10 cellular contexts compared by ENCODE assay signal in the genomic region with DNA sequence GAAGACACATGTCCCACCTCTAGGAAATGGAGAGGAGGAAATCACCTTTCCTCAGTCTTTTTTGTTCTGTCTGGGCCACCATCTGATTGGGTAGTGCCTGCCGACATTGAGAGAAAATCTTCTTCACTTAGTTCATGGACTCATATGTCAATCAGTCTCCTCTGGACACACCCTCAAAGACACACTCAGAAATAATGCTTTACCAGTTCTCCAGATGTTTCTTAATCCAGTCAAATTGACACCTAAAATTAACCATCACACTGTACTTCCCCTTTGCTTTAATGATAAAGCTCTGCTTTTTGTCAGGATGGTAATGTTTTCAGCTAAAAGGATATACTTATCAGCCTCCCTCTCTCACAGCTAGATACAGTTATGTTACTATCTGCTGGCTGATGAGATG.
"Had no signal": no experiment of that assay in that cellular context is flagged by ENCODE, and none has a peak within 500 bp of the region (broad histone marks: within the 10 kb centered on the region; RNA-seq: fewer than 3 reads in every experiment).

No MANE protein-coding gene starts in this region.

- H2AFZ ChIP-seq: GM23248 had no signal

- H3K4me1 ChIP-seq: HAP-1 had no signal

- H3K36me3 ChIP-seq: HAP-1 had no signal

- H3K4me3 ChIP-seq: GM23248, HAP-1, K562 had no signal

- FAIRE-seq: HTR-8/SVneo, K562 had no signal

- H3K9ac ChIP-seq: GM23248 had no signal

- H3K27ac ChIP-seq: GM23248 had no signal

- ATAC-seq: HCT116, K562 had no signal

- DNase-seq: GM23248, GOT3, H7, HFFc6, IMR-90, KG1 had no signal

- H3K9me3 ChIP-seq: HAP-1 had no signal
